ENCODE assay signal across 26 cellular contexts in genomic region chr2:48968011-48968410, GRCh38.
DNase-seq lines count a peak whose midpoint lies in the region; ATAC-seq, FAIRE-seq and TF ChIP-seq lines count a peak whose summit lies in the region.
"Had no signal": no experiment of that assay in that cellular context is flagged by ENCODE, and none has a peak within 500 bp of the region (broad histone marks: within the 10 kb centered on the region; RNA-seq: fewer than 3 reads in every experiment).

No MANE protein-coding gene starts in this region.

- H3K9me3 Mint-ChIP-seq in Caco-2 (ENCODE audit: unreplicated experiment): no peaks in the 10 kb centered on the region
- H3K9me3 Mint-ChIP-seq: CD4-positive, alpha-beta T cell; CD8-positive, alpha-beta T cell had no signal

- TF ChIP-seq CTCF in WERI-Rb-1 (IDR thresholded peaks at IDR 0.05; ENCODE audit: low read depth, low read length): no peak
- TF ChIP-seq CTCF in kidney (IDR thresholded peaks at IDR 0.05; ENCODE audit: borderline replicate concordance, extremely low read depth, insufficient read depth): no peak
- no peak for TF ChIP-seq CTCF in Caco-2 (IDR thresholded peaks at IDR 0.05; ENCODE audit: insufficient read depth in 1 of 2, low read depth in 1 of 2, low read length in 1 of 2, severe bottlenecking in 1 of 2, unreplicated experiment in 1 of 2)

- H3K36me3 ChIP-seq in WERI-Rb-1 (no peaks in the 10 kb centered on the region), kidney (ENCODE audit: control insufficient read depth in 1 of 2, insufficient read depth in 2 of 2, low read length in 2 of 2) (no peaks in the 10 kb centered on the region), Caco-2 (ENCODE audit: control insufficient read depth, insufficient read depth, low read length) (no peaks in the 10 kb centered on the region)
- H3K36me3 ChIP-seq: BLaER1 treated with 17β-estradiol and CSF1 and Interleukin-3, amounts not matched to agents 10 nM and 100 nM had no signal

- POLR2A ChIA-PET in Caco-2 (lab: Charles Lee): no interaction called here

- no peak for FAIRE-seq in kidney (lab: Jason Lieb, UNC)
- FAIRE-seq: A549, GM12878, GM12892, GM18507, GM19239 had no signal

- H3K4me3 ChIP-seq in WERI-Rb-1 (ENCODE audit: low read depth, low read length): no peak overlapping the region
- H3K4me3 ChIP-seq in kidney (ENCODE audit: low read length in 2 of 2): no peak overlapping the region
- H3K4me3 ChIP-seq in Caco-2 (ENCODE audit: low read depth, low read length): no peak overlapping the region
- H3K4me3 ChIP-seq: A549; BLaER1 treated with 17β-estradiol and CSF1 and Interleukin-3, amounts not matched to agents 10 nM and 100 nM; GM12878 had no signal

- H3K27me3 Mint-ChIP-seq in Caco-2 (ENCODE audit: insufficient read depth, unreplicated experiment): no peaks in the 10 kb centered on the region
- H3K27me3 Mint-ChIP-seq: B cell had no signal

- no peak overlapping the region for H3K4me3 Mint-ChIP-seq in Caco-2 (ENCODE audit: unreplicated experiment)
- H3K4me3 Mint-ChIP-seq: B cell; CD4-positive, alpha-beta T cell; CD8-positive, alpha-beta T cell had no signal

- no peaks in the 10 kb centered on the region for H3K4me1 Mint-ChIP-seq in Caco-2 (ENCODE audit: low read depth, unreplicated experiment)
- H3K4me1 Mint-ChIP-seq: B cell had no signal

- no peak overlapping the region for H3K9ac ChIP-seq in kidney (ENCODE audit: low read length in 2 of 2)
- H3K9ac ChIP-seq: BLaER1 treated with 17β-estradiol and CSF1 and Interleukin-3, amounts not matched to agents 10 nM and 100 nM had no signal

- H3K4me1 ChIP-seq in kidney (ENCODE audit: control insufficient read depth in 1 of 2, insufficient read depth in 1 of 2, low read depth in 1 of 2, low read length in 2 of 2) (no peaks in the 10 kb centered on the region), Caco-2 (0 out of 2 replicates have a peak, but pooled peaks cover 2% of the 10 kb centered on the region)
- H3K4me1 ChIP-seq: A549; BLaER1 treated with 17β-estradiol and CSF1 and Interleukin-3, amounts not matched to agents 10 nM and 100 nM had no signal

- peak; percentile 55 for DNase-seq in D341Med (ENCODE audit: low spot score)
- peak; percentile 83 for DNase-seq in NCI-H82 (lab: John Stamatoyannopoulos, UW)
- DNase-seq in WERI-Rb-1: peak; percentile 60
- no peak for DNase-seq in kidney
- DNase-seq in Caco-2: no peak
- DNase-seq: AML-193; CD4-positive, alpha-beta T cell; CD8-positive, alpha-beta T cell; DMS 273 treated with DMSO at 0.1 percent for 48 hours; DMS153; DMS53; DMS79; DND-41; EL; GDM1 had no signal

- no peaks in the 10 kb centered on the region for H3K9me3 ChIP-seq in WERI-Rb-1 (ENCODE audit: severe bottlenecking)
- H3K9me3 ChIP-seq in kidney (ENCODE audit: control insufficient read depth in 1 of 2, low read length in 2 of 2): no peaks in the 10 kb centered on the region
- no peaks in the 10 kb centered on the region for H3K9me3 ChIP-seq in Caco-2
- H3K9me3 ChIP-seq: A549; BLaER1 treated with 17β-estradiol and CSF1 and Interleukin-3, amounts not matched to agents 10 nM and 100 nM had no signal

- H3K27ac ChIP-seq in WERI-Rb-1 (no peak overlapping the region), temporal lobe (ENCODE audit: low read depth, low read length) (peak overlapping the region; percentile 4), kidney (ENCODE audit: low read depth in 2 of 2, low read length in 2 of 2) (no peak overlapping the region)
- H3K27ac ChIP-seq: 22Rv1; A549; BLaER1 treated with 17β-estradiol and CSF1 and Interleukin-3, amounts not matched to agents 10 nM and 100 nM; C4-2B had no signal

- BruUV-seq in Caco-2 (replicated peaks; lab: Mats Ljungman, UMichigan): no TSS peak

- H3K27me3 ChIP-seq in WERI-Rb-1 (ENCODE audit: insufficient read depth, low read depth, severe bottlenecking) (no peaks in the 10 kb centered on the region), Caco-2 (replicated peaks; ENCODE audit: control insufficient read depth, insufficient read depth, low read length) (no peaks in the 10 kb centered on the region)
- H3K27me3 ChIP-seq: BLaER1 treated with 17β-estradiol and CSF1 and Interleukin-3, amounts not matched to agents 10 nM and 100 nM had no signal

- H3K36me3 Mint-ChIP-seq in Caco-2 (ENCODE audit: insufficient read depth, unreplicated experiment): no peaks in the 10 kb centered on the region
- H3K36me3 Mint-ChIP-seq: CD8-positive, alpha-beta T cell had no signal

- no peak for ATAC-seq in GM18511 (IDR thresholded peaks at IDR 0.05; ENCODE audit: unreplicated experiment)
- ATAC-seq: A549; CD8-positive, alpha-beta T cell; GM12878 had no signal

- intact Hi-C loops in kidney (cut with DNase I): no loop called here
- intact Hi-C loops in Caco-2 (cut with micrococcal nuclease; ENCODE audit: unreplicated experiment): no loop called here

- CTCF ChIA-PET in Caco-2 (lab: Charles Lee): no interaction called here

- no peak overlapping the region for H3K27ac Mint-ChIP-seq in Caco-2 (ENCODE audit: unreplicated experiment)
- H3K27ac Mint-ChIP-seq: B cell; CD4-positive, alpha-beta T cell; CD8-positive, alpha-beta T cell had no signal

Comparison
In these comparisons a context has a peak if more than half of its experiments do, and no peak if none do; other contexts are left out.
1. DNase-seq: peak in D341Med (single experiment), NCI-H82 (single experiment) and WERI-Rb-1 (single experiment); none in kidney (single experiment) and Caco-2 (0 of 2).